1 cellular context compared by ENCODE assay signal in the genomic region with DNA sequence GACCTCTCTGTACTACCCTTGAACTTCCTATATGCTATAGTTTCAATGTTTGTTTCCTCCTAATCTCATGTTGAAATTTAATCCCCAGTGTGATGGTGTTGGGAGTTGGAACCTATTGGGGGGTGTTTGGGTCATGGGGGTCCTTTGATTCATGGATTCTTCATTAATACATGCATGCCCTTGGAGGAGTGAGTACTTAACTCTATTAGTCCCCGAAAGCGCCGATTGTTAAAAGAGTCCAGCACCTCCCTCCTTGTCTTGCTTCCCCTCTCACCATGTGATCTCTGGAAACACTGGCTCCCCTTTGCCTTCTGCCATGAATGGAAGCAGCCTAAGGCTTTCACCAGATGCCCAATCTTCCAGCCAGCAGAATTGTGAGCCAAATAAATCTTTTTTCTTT.
TF ChIP-seq lines count a peak whose summit lies in the region.

No MANE protein-coding gene starts in this region.

TF ChIP-seq in HEK293, 187 proteins besides CTCF, POLR2A, EP300 and RAD21 (continued from another document):
- TF ChIP-seq PRDM10 (tag by site-specific recombination; IDR thresholded peaks at IDR 0.05) (peak; percentile 95), ZNF292 (tag by site-specific recombination; IDR thresholded peaks at IDR 0.05; ENCODE audit: borderline replicate concordance, low read depth) (no peak)
TF ChIP-seq in HEK293: peak in this region for 1.
